17 cellular contexts compared by ENCODE assay signal in the genomic region with DNA sequence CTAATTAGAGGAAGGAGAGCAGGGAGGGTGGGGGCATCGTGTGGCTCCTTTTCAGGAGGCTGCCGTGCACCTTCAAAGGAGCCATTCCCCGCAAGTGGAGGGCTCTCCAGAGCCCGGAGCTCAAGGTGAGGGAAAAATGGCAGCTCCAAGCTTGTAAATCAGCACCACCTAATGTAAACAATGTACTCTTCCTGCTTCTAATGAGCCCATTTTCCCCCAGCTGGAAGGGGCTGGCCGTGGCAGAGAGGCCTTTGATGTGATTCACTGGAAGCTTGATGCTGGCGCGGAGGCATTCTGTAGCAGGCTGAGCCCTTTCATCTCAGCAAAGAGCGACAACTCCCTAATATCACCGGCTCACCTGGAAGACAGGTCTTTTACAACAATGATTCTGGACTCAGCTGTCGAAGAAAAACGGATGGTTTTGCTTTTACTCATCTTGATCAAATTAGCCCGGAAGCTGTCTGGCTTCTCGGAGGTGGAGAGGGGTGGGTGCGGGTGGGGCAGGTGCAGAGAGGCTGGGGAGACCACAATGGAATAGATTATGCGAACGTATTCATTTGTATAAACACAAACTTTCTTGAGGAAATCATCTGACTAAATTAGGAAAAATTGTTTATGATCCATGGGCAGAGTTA.
DNase-seq lines count a peak whose midpoint lies in the region; ATAC-seq and TF ChIP-seq lines count a peak whose summit lies in the region.
"Had no signal": no experiment of that assay in that cellular context is flagged by ENCODE, and none has a peak within 500 bp of the region (broad histone marks: within the 10 kb centered on the region; RNA-seq: fewer than 3 reads in every experiment).

No MANE protein-coding gene starts in this region.

- H3K4me2 ChIP-seq in OCI-LY7 (ENCODE audit: low read length) = no peak overlapping the region

- BruUV-seq in OCI-LY7 (replicated peaks; lab: Mats Ljungman, UMichigan) = no TSS peak

- H4K20me1 ChIP-seq in OCI-LY7 (ENCODE audit: insufficient read depth, low read length) = no peaks in the 10 kb centered on the region

- H3K36me3 ChIP-seq in naive thymus-derived CD4-positive, alpha-beta T cell (ENCODE audit: control insufficient read depth in 2 of 3, insufficient read depth in 3 of 3, low read length in 3 of 3) = no peaks in the 10 kb centered on the region
- H3K36me3 ChIP-seq in OCI-LY7 (ENCODE audit: insufficient read depth, low read length) = no peaks in the 10 kb centered on the region
- H3K36me3 ChIP-seq: brain microvascular endothelial cell had no signal

- intact Hi-C loops in naive thymus-derived CD4-positive, alpha-beta T cell (cut with micrococcal nuclease) = no loop called here
- intact Hi-C loops in OCI-LY7 (cut with micrococcal nuclease; ENCODE audit: unreplicated experiment) = no loop called here

- H2AFZ ChIP-seq in OCI-LY7 (ENCODE audit: low read length) = no peak overlapping the region

- POLR2A ChIA-PET in activated CD4-positive, alpha-beta memory T cell treated with anti-CD3 and anti-CD28 coated beads, Interleukin-2, amount 10 ng/mL, durations not matched to agents 7 days and 5 days (lab: Charles Lee) = no interaction called here
- POLR2A ChIA-PET in naive thymus-derived CD4-positive, alpha-beta T cell (lab: Charles Lee) = no interaction called here
- POLR2A ChIA-PET in OCI-LY7 (lab: Charles Lee) = no interaction called here

- DNase-seq in NCI-H1417 (lab: John Stamatoyannopoulos, UW) (peak; percentile 29 to 83 (median 51)), NCI-H1417 treated with DMSO at 0.1 percent for 48 hours (lab: John Stamatoyannopoulos, UW) (no peak), NCI-H146 treated with DMSO at 0.1 percent for 48 hours (lab: John Stamatoyannopoulos, UW; ENCODE audit: unreplicated experiment) (peak; percentile 2), activated gamma-delta T cell treated with Interleukin-2 at 50 U/mL for 16 hours (no peak), OCI-LY7 (ENCODE audit: low spot score) (no peak)
- no peak for DNase-seq in activated CD4-positive, alpha-beta memory T cell treated with anti-CD3 and anti-CD28 coated beads, Interleukin-2, amount 10 ng/mL, durations not matched to agents 7 days and 5 days
- DNase-seq in naive thymus-derived CD4-positive, alpha-beta T cell = no peak
- DNase-seq: 8988T, brain microvascular endothelial cell, GF-D8, hypothalamus, left ventricle myocardium superior, natural killer cell, NCI-H2081, testis had no signal

- ATAC-seq in naive thymus-derived CD4-positive, alpha-beta T cell = no peak
- no peak for ATAC-seq in GM18867 (IDR thresholded peaks at IDR 0.05; ENCODE audit: unreplicated experiment)
- ATAC-seq: natural killer cell had no signal

- H3K36me3 Mint-ChIP-seq in activated CD4-positive, alpha-beta memory T cell treated with anti-CD3 and anti-CD28 coated beads, Interleukin-2, amount 10 ng/mL, durations not matched to agents 7 days and 5 days (ENCODE audit: low read depth) = peaks cover 4% of the 10 kb centered on the region
- H3K36me3 Mint-ChIP-seq in naive thymus-derived CD4-positive, alpha-beta T cell = no peaks in the 10 kb centered on the region
- H3K36me3 Mint-ChIP-seq: natural killer cell had no signal

- H3K9me2 ChIP-seq in OCI-LY7 (ENCODE audit: insufficient read depth, low read length) = no peaks in the 10 kb centered on the region

- H3K27me3 ChIP-seq in naive thymus-derived CD4-positive, alpha-beta T cell (ENCODE audit: control insufficient read depth in 2 of 2, insufficient read depth in 2 of 2, low read length in 2 of 2) = no peaks in the 10 kb centered on the region
- H3K27me3 ChIP-seq: brain microvascular endothelial cell, testis had no signal

- peak overlapping the region; percentile 46 for H3K4me3 Mint-ChIP-seq in activated CD4-positive, alpha-beta memory T cell treated with anti-CD3 and anti-CD28 coated beads, Interleukin-2, amount 10 ng/mL, durations not matched to agents 7 days and 5 days
- H3K4me3 Mint-ChIP-seq in naive thymus-derived CD4-positive, alpha-beta T cell = peak overlapping the region in 7 of 10 donors; percentile 14 to 68 (median 34)
- H3K4me3 Mint-ChIP-seq: natural killer cell had no signal

- TF ChIP-seq CTCF in OCI-LY7 (conservative IDR thresholded peaks at IDR 0.05; ENCODE audit: low read length) = no peak

- peaks cover 26% of the 10 kb centered on the region for H3K4me1 Mint-ChIP-seq in activated CD4-positive, alpha-beta memory T cell treated with anti-CD3 and anti-CD28 coated beads, Interleukin-2, amount 10 ng/mL, durations not matched to agents 7 days and 5 days
- H3K4me1 Mint-ChIP-seq in naive thymus-derived CD4-positive, alpha-beta T cell = peaks cover 0 to 4% (median 0%) of the 10 kb centered on the region in 7 donors
- H3K4me1 Mint-ChIP-seq: natural killer cell had no signal

- no peak overlapping the region for H3K27ac ChIP-seq in naive thymus-derived CD4-positive, alpha-beta T cell (ENCODE audit: low read depth, low read length)
- no peak overlapping the region for H3K27ac ChIP-seq in OCI-LY7 (ENCODE audit: low read depth, low read length, poor library complexity, severe bottlenecking)
- H3K27ac ChIP-seq: brain microvascular endothelial cell, C4-2B, testis had no signal

- H3K9me3 ChIP-seq in naive thymus-derived CD4-positive, alpha-beta T cell (ENCODE audit: control insufficient read depth in 2 of 3, low read length in 3 of 3) = no peaks in the 10 kb centered on the region
- no peaks in the 10 kb centered on the region for H3K9me3 ChIP-seq in OCI-LY7 (ENCODE audit: low read length)
- H3K9me3 ChIP-seq: testis had no signal

- H3K27ac Mint-ChIP-seq in activated CD4-positive, alpha-beta memory T cell treated with anti-CD3 and anti-CD28 coated beads, Interleukin-2, amount 10 ng/mL, durations not matched to agents 7 days and 5 days = peak overlapping the region; percentile 73
- peak overlapping the region in 1 of 9 donors; percentile 54 for H3K27ac Mint-ChIP-seq in naive thymus-derived CD4-positive, alpha-beta T cell
- H3K27ac Mint-ChIP-seq: natural killer cell had no signal

- CTCF ChIA-PET in activated CD4-positive, alpha-beta memory T cell treated with anti-CD3 and anti-CD28 coated beads, Interleukin-2, amount 10 ng/mL, durations not matched to agents 7 days and 5 days (lab: Charles Lee) = no interaction called here
- CTCF ChIA-PET in naive thymus-derived CD4-positive, alpha-beta T cell (lab: Charles Lee) = no interaction called here
- CTCF ChIA-PET in OCI-LY7 (lab: Charles Lee; ENCODE audit: unreplicated experiment) = no interaction called here

- H3K9me3 Mint-ChIP-seq in activated CD4-positive, alpha-beta memory T cell treated with anti-CD3 and anti-CD28 coated beads, Interleukin-2, amount 10 ng/mL, durations not matched to agents 7 days and 5 days = peaks cover 5% of the 10 kb centered on the region
- H3K9me3 Mint-ChIP-seq in naive thymus-derived CD4-positive, alpha-beta T cell = peaks cover 0 to 6% (median 1%) of the 10 kb centered on the region in 11 donors
- H3K9me3 Mint-ChIP-seq: natural killer cell had no signal

- no peak overlapping the region for H3K4me3 ChIP-seq in naive thymus-derived CD4-positive, alpha-beta T cell (ENCODE audit: low read length)
- no peak overlapping the region for H3K4me3 ChIP-seq in OCI-LY7 (ENCODE audit: low read depth, low read length, poor library complexity, severe bottlenecking)
- H3K4me3 ChIP-seq: testis had no signal

- no peaks in the 10 kb centered on the region for H3K79me2 ChIP-seq in OCI-LY7 (ENCODE audit: insufficient read depth, low read depth, low read length)

- H3K27me3 Mint-ChIP-seq in activated CD4-positive, alpha-beta memory T cell treated with anti-CD3 and anti-CD28 coated beads, Interleukin-2, amount 10 ng/mL, durations not matched to agents 7 days and 5 days = peaks cover 13% of the 10 kb centered on the region
- peaks cover 0 to 21% (median 12%) of the 10 kb centered on the region in 5 donors for H3K27me3 Mint-ChIP-seq in naive thymus-derived CD4-positive, alpha-beta T cell

- no peaks in the 10 kb centered on the region for H3K4me1 ChIP-seq in naive thymus-derived CD4-positive, alpha-beta T cell (ENCODE audit: control insufficient read depth in 2 of 2, insufficient read depth in 2 of 2, low read length in 2 of 2)
- H3K4me1 ChIP-seq in OCI-LY7 (ENCODE audit: insufficient read depth, low read length, poor library complexity, severe bottlenecking) = no peaks in the 10 kb centered on the region
- H3K4me1 ChIP-seq: testis had no signal

Comparison
In these comparisons a context has a peak if more than half of its experiments do, and no peak if none do; other contexts are left out.
1. DNase-seq: peak in NCI-H1417 (3 of 3) and NCI-H146 treated with DMSO at 0.1 percent for 48 hours (single experiment); none in NCI-H1417 treated with DMSO at 0.1 percent for 48 hours (single experiment), activated CD4-positive, alpha-beta memory T cell treated with anti-CD3 and anti-CD28 coated beads, Interleukin-2, amount 10 ng/mL, durations not matched to agents 7 days and 5 days (single experiment), naive thymus-derived CD4-positive, alpha-beta T cell (0 of 9), activated gamma-delta T cell treated with Interleukin-2 at 50 U/mL for 16 hours (single experiment) and OCI-LY7 (single experiment).